8 cellular contexts compared by ENCODE assay signal in genomic region chr18:74709451-74709850, GRCh38.
"Had no signal": no experiment of that assay in that cellular context is flagged by ENCODE, and none has a peak within 500 bp of the region (broad histone marks: within the 10 kb centered on the region; RNA-seq: fewer than 3 reads in every experiment).

No MANE protein-coding gene starts in this region.

- H3K4me2 ChIP-seq: GM23338 had no signal

- DNase-seq: H9, HCEC 1CT, IMR-90 had no signal

- ATAC-seq: GM23338, K562 had no signal

- H3K4me3 ChIP-seq: GM23338, K562 had no signal

- H2AFZ ChIP-seq: GM23338 had no signal

- FAIRE-seq: H1, H54, HTR-8/SVneo, K562 had no signal
